Comparison of ENCODE assay signal across 13 cellular contexts in the genomic region with DNA sequence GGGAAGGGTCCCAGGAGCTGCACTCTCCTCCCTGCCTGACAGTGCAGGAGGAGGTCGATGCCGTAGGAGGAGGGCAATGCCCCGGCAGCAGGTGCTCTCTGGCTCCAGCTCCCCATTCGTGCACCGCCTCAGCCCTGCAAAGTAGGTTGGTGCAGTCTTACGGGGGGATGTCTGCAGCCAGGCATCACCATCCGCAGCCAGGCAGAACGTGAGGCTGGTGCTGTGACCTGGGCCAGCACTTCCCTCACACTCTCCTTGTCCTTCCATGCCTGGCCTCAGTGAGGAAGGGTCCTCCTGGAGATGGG.
DNase-seq lines count a peak whose midpoint lies in the region; ATAC-seq and TF ChIP-seq lines count a peak whose summit lies in the region.
"Had no signal": no experiment of that assay in that cellular context is flagged by ENCODE, and none has a peak within 500 bp of the region (broad histone marks: within the 10 kb centered on the region; RNA-seq: fewer than 3 reads in every experiment).

No MANE protein-coding gene starts in this region.

- POLR2A ChIA-PET in activated naive CD8-positive, alpha-beta T cell treated with anti-CD3 and anti-CD28 coated beads, Interleukin-2, amount 10 ng/mL, durations not matched to agents 7 days and 5 days (lab: Charles Lee): no interaction called here
- POLR2A ChIA-PET in A673 (lab: Charles Lee; ENCODE audit: low non-redundant PET): no interaction called here

- H3K4me1 Mint-ChIP-seq in activated naive CD8-positive, alpha-beta T cell treated with anti-CD3 and anti-CD28 coated beads, Interleukin-2, amount 10 ng/mL, durations not matched to agents 7 days and 5 days: peaks cover 38% of the 10 kb centered on the region
- H3K4me1 Mint-ChIP-seq in activated naive CD8-positive, alpha-beta T cell treated with anti-CD3 and anti-CD28 coated beads, Interleukin-2, amount 50 U/mL, for 24 hours: peaks cover 66% of the 10 kb centered on the region
- peaks cover 38 to 57% of the 10 kb centered on the region in 2 donors for H3K4me1 Mint-ChIP-seq in effector memory CD8-positive, alpha-beta T cell (ENCODE audit: low read depth in 2 of 2)
- H3K4me1 Mint-ChIP-seq in stimulated activated naive B cell treated with anti-CD40 and anti-IgM and Interleukin-4, amounts not matched to agents 10 μg/mL and 1 μg/mL and 100 μg/mL, for 72 hours: peaks cover 36 to 69% of the 10 kb centered on the region in 2 donors

- H3K4me1 ChIP-seq in Karpas-422 (ENCODE audit: low read length) (peaks cover 87% of the 10 kb centered on the region), A673 (ENCODE audit: insufficient read depth, low read length, poor library complexity, severe bottlenecking) (no peaks in the 10 kb centered on the region)

- H3K27ac ChIP-seq in Karpas-422 (ENCODE audit: low read length) (peak overlapping the region; percentile 93), A673 (ENCODE audit: low read depth, low read length, poor library complexity, severe bottlenecking) (no peak overlapping the region)
- H3K27ac ChIP-seq: PC-9 had no signal

- DNase-seq in activated naive CD8-positive, alpha-beta T cell treated with anti-CD3 and anti-CD28 coated beads, Interleukin-2, amount 10 ng/mL, durations not matched to agents 7 days and 5 days: no peak
- DNase-seq in activated naive CD8-positive, alpha-beta T cell treated with anti-CD3 and anti-CD28 coated beads, Interleukin-2, amount 50 U/mL, for 24 hours: no peak
- peak; percentile 98 for DNase-seq in Karpas-422
- DNase-seq in effector memory CD8-positive, alpha-beta T cell: no peak
- no peak for DNase-seq in stimulated activated naive B cell treated with anti-CD40 and anti-IgM and Interleukin-4, amounts not matched to agents 10 μg/mL and 1 μg/mL and 100 μg/mL, for 72 hours
- DNase-seq in A673 (ENCODE audit: low spot score): no peak
- DNase-seq: NCI-H1092 treated with DMSO at 0.1 percent for 48 hours, NCI-H446 treated with DMSO at 0.1 percent for 48 hours, PC-9, retina had no signal

- TF ChIP-seq CTCF in A673 (conservative IDR thresholded peaks at IDR 0.05; ENCODE audit: low read depth, low read length): no peak

- H3K9me3 Mint-ChIP-seq in activated naive CD8-positive, alpha-beta T cell treated with anti-CD3 and anti-CD28 coated beads, Interleukin-2, amount 10 ng/mL, durations not matched to agents 7 days and 5 days: peaks cover 10% of the 10 kb centered on the region
- H3K9me3 Mint-ChIP-seq in activated naive CD8-positive, alpha-beta T cell treated with anti-CD3 and anti-CD28 coated beads, Interleukin-2, amount 50 U/mL, for 24 hours: peaks cover 11% of the 10 kb centered on the region
- no peaks in the 10 kb centered on the region for H3K9me3 Mint-ChIP-seq in effector memory CD8-positive, alpha-beta T cell
- peaks cover 10 to 21% of the 10 kb centered on the region in 2 donors for H3K9me3 Mint-ChIP-seq in stimulated activated naive B cell treated with anti-CD40 and anti-IgM and Interleukin-4, amounts not matched to agents 10 μg/mL and 1 μg/mL and 100 μg/mL, for 72 hours

- no peak for ATAC-seq in activated naive CD8-positive, alpha-beta T cell treated with anti-CD3 and anti-CD28 coated beads, Interleukin-2, amount 10 ng/mL, durations not matched to agents 7 days and 5 days (ENCODE audit: low read depth)
- ATAC-seq in activated naive CD8-positive, alpha-beta T cell treated with anti-CD3 and anti-CD28 coated beads, Interleukin-2, amount 50 U/mL, for 24 hours: no peak
- peak; percentile 6 for ATAC-seq in effector memory CD8-positive, alpha-beta T cell (replicated peaks)
- ATAC-seq in stimulated activated naive B cell treated with anti-CD40 and anti-IgM and Interleukin-4, amounts not matched to agents 10 μg/mL and 1 μg/mL and 100 μg/mL, for 72 hours (replicated peaks): peak; percentile 44
- no peak for ATAC-seq in GM19455 (IDR thresholded peaks at IDR 0.05; ENCODE audit: unreplicated experiment)
- ATAC-seq: GM23338 had no signal

- no peaks in the 10 kb centered on the region for H3K36me3 ChIP-seq in Karpas-422 (ENCODE audit: insufficient read depth, low read length)
- H3K36me3 ChIP-seq in A673 (ENCODE audit: insufficient read depth, low read length, poor library complexity, severe bottlenecking): no peaks in the 10 kb centered on the region

- H3K9me2 ChIP-seq in Karpas-422 (replicated peaks; ENCODE audit: insufficient read depth, low read length): no peaks in the 10 kb centered on the region

- H3K4me3 Mint-ChIP-seq in activated naive CD8-positive, alpha-beta T cell treated with anti-CD3 and anti-CD28 coated beads, Interleukin-2, amount 10 ng/mL, durations not matched to agents 7 days and 5 days: peak overlapping the region; percentile 56
- no peak overlapping the region for H3K4me3 Mint-ChIP-seq in activated naive CD8-positive, alpha-beta T cell treated with anti-CD3 and anti-CD28 coated beads, Interleukin-2, amount 50 U/mL, for 24 hours
- H3K4me3 Mint-ChIP-seq in effector memory CD8-positive, alpha-beta T cell: peak overlapping the region; percentile 73 to 74
- H3K4me3 Mint-ChIP-seq in stimulated activated naive B cell treated with anti-CD40 and anti-IgM and Interleukin-4, amounts not matched to agents 10 μg/mL and 1 μg/mL and 100 μg/mL, for 72 hours: peak overlapping the region; percentile 43 to 47
- H3K4me3 Mint-ChIP-seq: GM23338, type B pancreatic cell had no signal

- H3K4me2 ChIP-seq in Karpas-422 (ENCODE audit: low read depth, low read length, poor library complexity, severe bottlenecking): peak overlapping the region; percentile 83
- H3K4me2 ChIP-seq: GM23338, PC-9 had no signal

- H3K79me2 ChIP-seq in Karpas-422 (ENCODE audit: low read length): no peaks in the 10 kb centered on the region

- H3K27me3 Mint-ChIP-seq in activated naive CD8-positive, alpha-beta T cell treated with anti-CD3 and anti-CD28 coated beads, Interleukin-2, amount 10 ng/mL, durations not matched to agents 7 days and 5 days: no peaks in the 10 kb centered on the region
- no peaks in the 10 kb centered on the region for H3K27me3 Mint-ChIP-seq in activated naive CD8-positive, alpha-beta T cell treated with anti-CD3 and anti-CD28 coated beads, Interleukin-2, amount 50 U/mL, for 24 hours
- H3K27me3 Mint-ChIP-seq in effector memory CD8-positive, alpha-beta T cell: no peaks in the 10 kb centered on the region
- peaks cover 9 to 12% of the 10 kb centered on the region in 2 donors for H3K27me3 Mint-ChIP-seq in stimulated activated naive B cell treated with anti-CD40 and anti-IgM and Interleukin-4, amounts not matched to agents 10 μg/mL and 1 μg/mL and 100 μg/mL, for 72 hours

- CTCF ChIA-PET in A673 (lab: Charles Lee): no interaction called here

- H4K20me1 ChIP-seq in Karpas-422 (ENCODE audit: insufficient read depth, low read depth, low read length): no peaks in the 10 kb centered on the region

- H3K27me3 ChIP-seq in Karpas-422 (ENCODE audit: low read length) (no peaks in the 10 kb centered on the region), A673 (replicated peaks; ENCODE audit: insufficient read depth, low read depth, low read length, poor library complexity) (no peaks in the 10 kb centered on the region)

- H3K27ac Mint-ChIP-seq in activated naive CD8-positive, alpha-beta T cell treated with anti-CD3 and anti-CD28 coated beads, Interleukin-2, amount 10 ng/mL, durations not matched to agents 7 days and 5 days: peak overlapping the region; percentile 96
- H3K27ac Mint-ChIP-seq in activated naive CD8-positive, alpha-beta T cell treated with anti-CD3 and anti-CD28 coated beads, Interleukin-2, amount 50 U/mL, for 24 hours: no peak overlapping the region
- H3K27ac Mint-ChIP-seq in effector memory CD8-positive, alpha-beta T cell: peak overlapping the region; percentile 70 to 80
- no peak overlapping the region for H3K27ac Mint-ChIP-seq in stimulated activated naive B cell treated with anti-CD40 and anti-IgM and Interleukin-4, amounts not matched to agents 10 μg/mL and 1 μg/mL and 100 μg/mL, for 72 hours
- H3K27ac Mint-ChIP-seq: GM23338, type B pancreatic cell had no signal

- peak overlapping the region; percentile 84 for H3K9ac ChIP-seq in Karpas-422 (ENCODE audit: low read length)

- H2AFZ ChIP-seq in Karpas-422 (ENCODE audit: low read length): no peak overlapping the region
- H2AFZ ChIP-seq: GM23338, PC-9 had no signal

- intact Hi-C loops in A673 (cut with micrococcal nuclease; ENCODE audit: unreplicated experiment): no loop called here

- H3K9me3 ChIP-seq in Karpas-422 (ENCODE audit: low read length) (no peaks in the 10 kb centered on the region), A673 (ENCODE audit: low read depth, low read length, poor library complexity, severe bottlenecking) (peaks cover 7% of the 10 kb centered on the region)

- H3K4me3 ChIP-seq in Karpas-422 (ENCODE audit: low read length) (peak overlapping the region; percentile 66), A673 (ENCODE audit: low read depth, low read length, poor library complexity, severe bottlenecking) (no peak overlapping the region)
- H3K4me3 ChIP-seq: GM23338, PC-9 had no signal

- H3K36me3 Mint-ChIP-seq in activated naive CD8-positive, alpha-beta T cell treated with anti-CD3 and anti-CD28 coated beads, Interleukin-2, amount 10 ng/mL, durations not matched to agents 7 days and 5 days: peaks cover 7% of the 10 kb centered on the region
- H3K36me3 Mint-ChIP-seq in activated naive CD8-positive, alpha-beta T cell treated with anti-CD3 and anti-CD28 coated beads, Interleukin-2, amount 50 U/mL, for 24 hours (ENCODE audit: low read depth): no peaks in the 10 kb centered on the region
- peaks cover 8% of the 10 kb centered on the region for H3K36me3 Mint-ChIP-seq in effector memory CD8-positive, alpha-beta T cell (ENCODE audit: insufficient read depth)
- peaks cover 9 to 10% of the 10 kb centered on the region in 2 donors for H3K36me3 Mint-ChIP-seq in stimulated activated naive B cell treated with anti-CD40 and anti-IgM and Interleukin-4, amounts not matched to agents 10 μg/mL and 1 μg/mL and 100 μg/mL, for 72 hours
- H3K36me3 Mint-ChIP-seq: type B pancreatic cell had no signal

- no TSS peak for BruUV-seq in A673 (replicated peaks; lab: Mats Ljungman, UMichigan)

Comparison
In these comparisons a context has a peak if more than half of its experiments do, and no peak if none do; other contexts are left out.
1. H3K27ac Mint-ChIP-seq: peak in activated naive CD8-positive, alpha-beta T cell treated with anti-CD3 and anti-CD28 coated beads, Interleukin-2, amount 10 ng/mL, durations not matched to agents 7 days and 5 days (single experiment) and effector memory CD8-positive, alpha-beta T cell (2 of 2); none in activated naive CD8-positive, alpha-beta T cell treated with anti-CD3 and anti-CD28 coated beads, Interleukin-2, amount 50 U/mL, for 24 hours (single experiment) and stimulated activated naive B cell treated with anti-CD40 and anti-IgM and Interleukin-4, amounts not matched to agents 10 μg/mL and 1 μg/mL and 100 μg/mL, for 72 hours (single experiment).
2. ATAC-seq: peak in effector memory CD8-positive, alpha-beta T cell (single experiment) and stimulated activated naive B cell treated with anti-CD40 and anti-IgM and Interleukin-4, amounts not matched to agents 10 μg/mL and 1 μg/mL and 100 μg/mL, for 72 hours (2 of 2); none in activated naive CD8-positive, alpha-beta T cell treated with anti-CD3 and anti-CD28 coated beads, Interleukin-2, amount 10 ng/mL, durations not matched to agents 7 days and 5 days (single experiment), activated naive CD8-positive, alpha-beta T cell treated with anti-CD3 and anti-CD28 coated beads, Interleukin-2, amount 50 U/mL, for 24 hours (single experiment) and GM19455 (single experiment).